In genomic region chr2:42100696-42101585, GRCh38 we compare ENCODE assay signal across 9 cellular contexts. TPM values are rescaled to one million over a fixed set of nuclear protein-coding genes. Genes with fewer than 3 reads are reported as not detected.
DNase-seq lines count a peak whose midpoint lies in the region; ATAC-seq and TF ChIP-seq lines count a peak whose summit lies in the region.
"Had no signal": no experiment of that assay in that cellular context is flagged by ENCODE, and none has a peak within 500 bp of the region (broad histone marks: within the 10 kb centered on the region; RNA-seq: fewer than 3 reads in every experiment).

No MANE protein-coding gene starts in this region.

- H3K9me3 ChIP-seq in HUES64 (ENCODE audit: insufficient read depth, low read depth, low read length), result peaks cover 6% of the 10 kb centered on the region
- no peaks in the 10 kb centered on the region for H3K9me3 ChIP-seq in neural progenitor cell (ENCODE audit: low read depth)
- no peaks in the 10 kb centered on the region for H3K9me3 ChIP-seq in upper lobe of right lung
- 0 out of 2 replicates have a peak, but pooled peaks cover 3% of the 10 kb centered on the region for H3K9me3 ChIP-seq in SJCRH30 (replicated peaks)

- peak overlapping the region; percentile 32 for H3K27ac Mint-ChIP-seq in activated T-cell treated with anti-CD3 and anti-CD28 coated beads, Interleukin-2, amount 50 U/mL, for 24 hours
- no peak overlapping the region for H3K27ac Mint-ChIP-seq in neural progenitor cell

- peaks cover 8% of the 10 kb centered on the region for H3K9me3 Mint-ChIP-seq in activated T-cell treated with anti-CD3 and anti-CD28 coated beads, Interleukin-2, amount 50 U/mL, for 24 hours
- peaks cover 9% of the 10 kb centered on the region for H3K9me3 Mint-ChIP-seq in neural progenitor cell

- H3K36me3 ChIP-seq in HUES64 (ENCODE audit: insufficient read depth, low read length) (no peaks in the 10 kb centered on the region), neural progenitor cell (no peaks in the 10 kb centered on the region), upper lobe of right lung (no peaks in the 10 kb centered on the region), SJCRH30 (no peaks in the 10 kb centered on the region)

- H2AFZ ChIP-seq in neural progenitor cell (replicated peaks), result peak overlapping the region; percentile 52

- intact Hi-C loops in upper lobe of right lung (cut with DNase I), result no loop called here

- ATAC-seq in upper lobe of right lung (peak; percentile 66), HG02571 (IDR thresholded peaks at IDR 0.05; ENCODE audit: unreplicated experiment) (no peak)

- peaks cover 26% of the 10 kb centered on the region for H3F3A ChIP-seq in neural progenitor cell (ENCODE audit: low read depth)

- 28% methylated on average over 68 of the region's 68 CpGs for WGBS in HUES64

- H3K79me2 ChIP-seq in neural progenitor cell (ENCODE audit: low read depth), result no peaks in the 10 kb centered on the region

- H3K4me1 ChIP-seq in HUES64 (ENCODE audit: insufficient read depth, low read length) (peaks cover 33% of the 10 kb centered on the region), neural progenitor cell (peaks cover 23% of the 10 kb centered on the region), upper lobe of right lung (peaks cover 52% of the 10 kb centered on the region), SJCRH30 (peaks cover 25% of the 10 kb centered on the region)

- no peaks in the 10 kb centered on the region for H3K27me3 Mint-ChIP-seq in activated T-cell treated with anti-CD3 and anti-CD28 coated beads, Interleukin-2, amount 50 U/mL, for 24 hours
- H3K27me3 Mint-ChIP-seq in neural progenitor cell (ENCODE audit: insufficient read depth, low read depth), result peaks cover 15% of the 10 kb centered on the region

- H3K4me3 ChIP-seq in HUES64 (ENCODE audit: low read length) (peak overlapping the region; percentile 53), neural progenitor cell (peak overlapping the region; percentile 38), upper lobe of right lung (peak overlapping the region; percentile 51), SJCRH30 (no peak overlapping the region)
- H3K4me3 ChIP-seq: SK-N-MC had no signal

- H3K9ac ChIP-seq in HUES64 (ENCODE audit: low read depth, low read length) (0 out of 2 replicates have a peak overlapping the region, but pooled peaks have one; percentile 42), neural progenitor cell (no peak overlapping the region)

- no peak overlapping the region for H3K4me3 Mint-ChIP-seq in activated T-cell treated with anti-CD3 and anti-CD28 coated beads, Interleukin-2, amount 50 U/mL, for 24 hours
- peak overlapping the region; percentile 52 for H3K4me3 Mint-ChIP-seq in neural progenitor cell

- peaks cover 11% of the 10 kb centered on the region; the same call in 1 of the 2 replicates for H3K27me3 ChIP-seq in HUES64 (ENCODE audit: insufficient read depth, low read length)
- peaks cover 19% of the 10 kb centered on the region for H3K27me3 ChIP-seq in neural progenitor cell
- no peaks in the 10 kb centered on the region for H3K27me3 ChIP-seq in upper lobe of right lung
- no peaks in the 10 kb centered on the region for H3K27me3 ChIP-seq in SJCRH30

- H3K27ac ChIP-seq in HUES64 (ENCODE audit: low read depth, low read length) (peak overlapping the region; percentile 95; the same call in 1 of the 2 replicates), neural progenitor cell (no peak overlapping the region), upper lobe of right lung (peak overlapping the region; percentile 85), SJCRH30 (no peak overlapping the region)
- H3K27ac ChIP-seq: SK-N-MC had no signal

- no peaks in the 10 kb centered on the region for H4K20me1 ChIP-seq in neural progenitor cell (ENCODE audit: low read depth)

- TF ChIP-seq CTCF in neural progenitor cell (IDR thresholded peaks at IDR 0.05) (no peak), upper lobe of right lung (IDR thresholded peaks at IDR 0.05) (no peak)

- peaks cover 47% of the 10 kb centered on the region for H3K4me1 Mint-ChIP-seq in activated T-cell treated with anti-CD3 and anti-CD28 coated beads, Interleukin-2, amount 50 U/mL, for 24 hours (ENCODE audit: low read depth)
- H3K4me1 Mint-ChIP-seq in neural progenitor cell, result peaks cover 18% of the 10 kb centered on the region

- no peaks in the 10 kb centered on the region for H3K36me3 Mint-ChIP-seq in activated T-cell treated with anti-CD3 and anti-CD28 coated beads, Interleukin-2, amount 50 U/mL, for 24 hours (ENCODE audit: low read depth)
- H3K36me3 Mint-ChIP-seq in neural progenitor cell, result no peaks in the 10 kb centered on the region

- peak overlapping the region; percentile 76 for H3K4me2 ChIP-seq in neural progenitor cell

- peak; percentile 74 for DNase-seq in activated T-cell treated with anti-CD3 and anti-CD28 coated beads, Interleukin-2, amount 50 U/mL, for 24 hours
- DNase-seq in fibroblast of gingiva (ENCODE audit: low read depth), result peak; percentile 66
- peak; percentile 77 for DNase-seq in neural progenitor cell (ENCODE audit: low spot score)
- DNase-seq in upper lobe of right lung, result peak; percentile 85
- no peak for DNase-seq in SJCRH30
- DNase-seq in cortex of kidney (lab: John Stamatoyannopoulos, UW), result no peak

RNA-seq across cellular contexts. Expression of gene PKDCC, which starts 53.1 kb away (rescaled TPM):
- polyA plus RNA-seq in HUES64 (2013, experiment 1 of 2), result 98.9 TPM
- 117 TPM for polyA plus RNA-seq in HUES64 (2013, experiment 2 of 2)
- 70.4 and 133 TPM in 2 replicates for total RNA-seq in neural progenitor cell (ENCODE audit: low replicate concordance)
- total RNA-seq in upper lobe of right lung, result 65.5 TPM
- total RNA-seq in SJCRH30 (2014; rRNA removed; shearing (Covaris generic)), result 361 and 363 TPM in 2 replicates

Comparison
In these comparisons a context has a peak if more than half of its experiments do, and no peak if none do; other contexts are left out.
1. H3K27ac ChIP-seq: peak in HUES64 (single experiment) and upper lobe of right lung (single experiment); none in neural progenitor cell (single experiment) and SJCRH30 (single experiment).
2. DNase-seq: peak in activated T-cell treated with anti-CD3 and anti-CD28 coated beads, Interleukin-2, amount 50 U/mL, for 24 hours (single experiment), fibroblast of gingiva (single experiment), neural progenitor cell (single experiment) and upper lobe of right lung (single experiment); none in SJCRH30 (0 of 2) and cortex of kidney (single experiment).